Comparison of ENCODE assay signal across 8 cellular contexts in the genomic region with DNA sequence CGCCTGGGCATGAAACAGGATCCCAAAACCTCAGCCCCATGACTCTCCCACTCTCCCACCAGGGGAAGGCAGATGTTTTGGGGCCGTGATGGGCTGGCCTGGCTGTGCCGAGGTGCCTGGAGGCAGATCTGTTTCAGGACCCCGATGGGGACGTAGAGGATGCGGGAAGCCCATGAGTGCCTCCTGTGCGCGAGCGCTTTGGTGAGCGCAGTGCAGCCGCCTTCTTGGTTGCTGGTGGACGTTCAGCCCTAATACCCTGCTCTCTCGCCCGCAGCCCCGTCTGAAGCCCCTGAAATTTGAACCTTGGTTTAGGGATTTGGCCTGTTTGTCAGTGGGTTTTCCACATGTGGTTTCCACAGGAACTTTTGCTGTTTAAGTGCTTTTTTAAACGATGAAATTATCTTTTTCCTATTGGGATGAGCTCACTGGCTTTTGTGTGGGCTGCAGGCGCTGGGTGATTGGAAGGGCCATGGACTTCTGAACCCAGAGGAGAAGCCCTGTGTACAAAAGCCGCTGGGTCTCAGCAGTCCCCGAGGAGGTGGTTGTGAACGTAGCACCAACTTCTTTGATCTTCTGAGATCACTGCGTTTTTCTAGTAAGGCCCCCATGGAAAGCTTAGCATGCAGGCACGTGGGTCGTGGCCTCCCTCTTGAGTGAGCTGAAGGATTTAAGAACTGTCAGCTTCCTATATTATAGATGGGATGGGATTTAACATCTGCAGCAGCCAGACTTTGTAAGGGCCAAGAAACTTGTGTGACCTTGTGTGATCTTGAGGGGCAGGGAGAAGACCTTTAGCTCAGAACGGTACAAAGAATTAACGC.
DNase-seq lines count a peak whose midpoint lies in the region; ATAC-seq and TF ChIP-seq lines count a peak whose summit lies in the region.
"Not testable (repeated sequence)": the region's sequence is repeated elsewhere in the genome, so short reads cannot be mapped to it uniquely, and the experiment has no call there.

No MANE protein-coding gene starts in this region.

- not testable (repeated sequence) for ATAC-seq in IMR-90 (ENCODE audit: low read depth); heart right ventricle
- ATAC-seq in right lobe of liver = peak in 3 of 4 donors; percentile 13 to 44 (median 16)

- H3K27ac ChIP-seq in IMR-90 (ENCODE audit: insufficient read depth, low read length) (peak overlapping the region; percentile 89), duodenal mucosa (ENCODE audit: low read depth, low read length) (peak overlapping the region; percentile 3), heart right ventricle (peak overlapping the region in 9 of 10 donors; percentile 33 to 83 (median 73)), right lobe of liver (peak overlapping the region; percentile 29 to 63 (median 44)), osteoblast (ENCODE audit: low read depth, low read length) (peak overlapping the region; percentile 82), smooth muscle cell (ENCODE audit: low read depth) (peak overlapping the region; percentile 86), uterus (peak overlapping the region; percentile 90 to 92)

- H3K4me2 ChIP-seq in IMR-90 (ENCODE audit: low read depth, low read length); osteoblast (ENCODE audit: insufficient read depth, low read length): not testable (repeated sequence)
- peak overlapping the region; percentile 0 for H3K4me2 ChIP-seq in smooth muscle cell

- peak overlapping the region; percentile 99 for H4K5ac ChIP-seq in IMR-90 (ENCODE audit: low read depth, low read length)

- H2AK9ac ChIP-seq in IMR-90 (replicated peaks; ENCODE audit: low read depth, low read length, poor library complexity) = peak overlapping the region; percentile 72

- in situ Hi-C loops in IMR-90 (cut with MboI; ENCODE audit: low sequenced_read_pairs) = not testable (repeated sequence)

- CTCF ChIA-PET in IMR-90 (lab: Yijun Ruan, JAX) = not testable (repeated sequence)

- not testable (repeated sequence) for H3K36me3 ChIP-seq in IMR-90 (ENCODE audit: control insufficient read depth, insufficient read depth, low read length); duodenal mucosa (ENCODE audit: control insufficient read depth in 1 of 2, insufficient read depth in 2 of 2, low read length in 2 of 2); heart right ventricle; right lobe of liver; osteoblast (ENCODE audit: insufficient read depth, low read length); smooth muscle cell (ENCODE audit: low read depth); uterus

- H3K56ac ChIP-seq in IMR-90 (ENCODE audit: extremely low read depth, insufficient read depth, low read length) = not testable (repeated sequence)

- peak overlapping the region; percentile 97 for H2BK5ac ChIP-seq in IMR-90 (ENCODE audit: low read depth, low read length, poor library complexity, severe bottlenecking)

- H3K9me1 ChIP-seq in IMR-90 (ENCODE audit: insufficient read depth, low read length) = not testable (repeated sequence)

- H3K18ac ChIP-seq in IMR-90 (ENCODE audit: low read depth, low read length) = peak overlapping the region; percentile 96

- H3K79me2 ChIP-seq in osteoblast (ENCODE audit: insufficient read depth, low read length); smooth muscle cell (ENCODE audit: low read depth): not testable (repeated sequence)

- not testable (repeated sequence) for H3K9me3 ChIP-seq in IMR-90 (ENCODE audit: control insufficient read depth, insufficient read depth, low read length); duodenal mucosa (ENCODE audit: control insufficient read depth in 1 of 2, low read length in 2 of 2); heart right ventricle; right lobe of liver; osteoblast (ENCODE audit: low read depth, low read length); smooth muscle cell (replicated peaks; ENCODE audit: low read depth); uterus

- H4K8ac ChIP-seq in IMR-90 (ENCODE audit: low read depth in 2 of 2, low read length in 2 of 2) = peak overlapping the region; percentile 97

- not testable (repeated sequence) for H3F3A ChIP-seq in smooth muscle cell (ENCODE audit: low read depth)

- peak overlapping the region; percentile 99 for H2AK5ac ChIP-seq in IMR-90 (ENCODE audit: low read depth, low read length)

- peak overlapping the region; percentile 76 for H3K9ac ChIP-seq in IMR-90 (ENCODE audit: low read depth, low read length)
- not testable (repeated sequence) for H3K9ac ChIP-seq in duodenal mucosa (ENCODE audit: low read depth in 1 of 2, low read length in 2 of 2); smooth muscle cell (ENCODE audit: low read depth)

- POLR2A ChIA-PET in IMR-90 (lab: Charles Lee; ENCODE audit: unreplicated experiment) = not testable (repeated sequence)

- H4K91ac ChIP-seq in IMR-90 (ENCODE audit: insufficient read depth, low read depth, low read length) = peak overlapping the region; percentile 97

- TF ChIP-seq CTCF in IMR-90 (conservative IDR thresholded peaks at IDR 0.05; ENCODE audit: low read depth, low read length); heart right ventricle (IDR thresholded peaks at IDR 0.05); right lobe of liver (IDR thresholded peaks at IDR 0.05); osteoblast (IDR thresholded peaks at IDR 0.05; ENCODE audit: extremely low read depth, low read depth, low read length); smooth muscle cell (IDR thresholded peaks at IDR 0.05; ENCODE audit: borderline replicate concordance, insufficient read depth, poor library complexity, severe bottlenecking); uterus (IDR thresholded peaks at IDR 0.05): not testable (repeated sequence)

- not testable (repeated sequence) for TF ChIP-seq POLR2A in IMR-90 (IDR thresholded peaks at IDR 0.05; ENCODE audit: low read depth, low read length); right lobe of liver (IDR thresholded peaks at IDR 0.05); uterus (IDR thresholded peaks at IDR 0.05)

- H2AFZ ChIP-seq in IMR-90 (replicated peaks; ENCODE audit: low read length, poor library complexity); osteoblast (ENCODE audit: low read length); smooth muscle cell (ENCODE audit: low read depth): not testable (repeated sequence)

- peaks cover 8 to 12% of the 10 kb centered on the region in 2 experiments; a peak in 3 of 4 replicates for H3K79me1 ChIP-seq in IMR-90 (ENCODE audit: low read depth in 1 of 2, low read length in 2 of 2)

- WGBS in IMR-90 (ENCODE audit: extremely low coverage in 2 of 2, insufficient read length in 1 of 2), 2 experiments = no CpG with 5 or more reads among the region's 25 CpGs
- WGBS in heart right ventricle, 2 donors = 76 to 78% methylated on average over 25 of the region's 25 CpGs
- 33% methylated on average over 5 of the region's 25 CpGs for WGBS in right lobe of liver (ENCODE audit: insufficient coverage, low coverage, low lambda C conversion rate, missing lambda C conversion rate)
- 56% methylated on average over 25 of the region's 25 CpGs for WGBS in smooth muscle cell (ENCODE audit: low lambda C conversion rate)

- BruUV-seq in IMR-90 (replicated peaks; lab: Mats Ljungman, UMichigan) = not testable (repeated sequence)

- H2BK20ac ChIP-seq in IMR-90 (ENCODE audit: low read depth, low read length) = peak overlapping the region; percentile 95

- peak overlapping the region; percentile 82 for H3K23ac ChIP-seq in IMR-90 (ENCODE audit: low read depth, low read length)

- dilution Hi-C loops in IMR-90 (cut with HindIII; ENCODE audit: low sequenced_read_pairs, unreplicated experiment) = not testable (repeated sequence)

- not testable (repeated sequence) for H3K27me3 ChIP-seq in IMR-90 (ENCODE audit: control insufficient read depth, insufficient read depth, low read length); duodenal mucosa (ENCODE audit: control insufficient read depth in 1 of 2, insufficient read depth in 2 of 2, low read length in 2 of 2); heart right ventricle; right lobe of liver; osteoblast (ENCODE audit: insufficient read depth, low read length); smooth muscle cell (ENCODE audit: low read depth); uterus

- TF ChIP-seq RAD21 in IMR-90 (IDR thresholded peaks at IDR 0.05; ENCODE audit: low read length) = not testable (repeated sequence)

- not testable (repeated sequence) for DNase-seq in IMR-90; heart right ventricle; right lobe of liver; osteoblast (ENCODE audit: insufficient read length, low spot score, missing footprints); smooth muscle cell (lab: John Stamatoyannopoulos, UW; ENCODE audit: unreplicated experiment); uterus
- peak; percentile 64 for DNase-seq in amniotic epithelial cell (ENCODE audit: low read depth)

- H4K20me1 ChIP-seq in IMR-90 (ENCODE audit: insufficient read depth, low read length); osteoblast (ENCODE audit: insufficient read depth, low read length); smooth muscle cell (ENCODE audit: low read depth): not testable (repeated sequence)

- H3K4ac ChIP-seq in IMR-90 (ENCODE audit: low read depth, low read length) = peak overlapping the region; percentile 98

- intact Hi-C loops in IMR-90 (cut with micrococcal nuclease); heart right ventricle (cut with DNase I); right lobe of liver (cut with DNase I); uterus (cut with DNase I; ENCODE audit: low total_unique reads): not testable (repeated sequence)

- H2BK15ac ChIP-seq in IMR-90 (ENCODE audit: low read depth, low read length) = peak overlapping the region; percentile 96; the same call in 2 of the 3 replicates

- H3K14ac ChIP-seq in IMR-90 (replicated peaks; ENCODE audit: low read depth, low read length) = peak overlapping the region; percentile 91

- peak overlapping the region; percentile 99 for H2BK120ac ChIP-seq in IMR-90 (ENCODE audit: low read depth, low read length)

- H3K4me1 ChIP-seq in IMR-90 (ENCODE audit: control insufficient read depth, insufficient read depth, low read length) (peaks cover 29% of the 10 kb centered on the region), duodenal mucosa (ENCODE audit: control insufficient read depth in 1 of 2, insufficient read depth in 2 of 2, low read length in 2 of 2) (peaks cover 12 to 26% of the 10 kb centered on the region in 2 donors), heart right ventricle (peaks cover 5 to 47% (median 25%) of the 10 kb centered on the region in 9 donors), osteoblast (ENCODE audit: insufficient read depth, low read length) (peaks cover 10% of the 10 kb centered on the region)
- not testable (repeated sequence) for H3K4me1 ChIP-seq in right lobe of liver; smooth muscle cell (ENCODE audit: low read depth); uterus

- not testable (repeated sequence) for H3K4me3 ChIP-seq in IMR-90 (ENCODE audit: insufficient read depth, low read depth, low read length); duodenal mucosa (ENCODE audit: low read depth in 1 of 2, low read length in 2 of 2); heart right ventricle; right lobe of liver; osteoblast (ENCODE audit: insufficient read depth, low read length); smooth muscle cell; uterus

Comparison
In these comparisons a context has a peak if more than half of its experiments do, and no peak if none do; other contexts are left out.
1. H3K27ac ChIP-seq: peak in every context shown above with its lines; median percentile 91 in uterus; 89 in IMR-90; 86 in smooth muscle cell; 82 in osteoblast; 73 in heart right ventricle; 44 in right lobe of liver; 3 in duodenal mucosa.